Comparison of ENCODE assay signal across 9 cellular contexts in the genomic region with DNA sequence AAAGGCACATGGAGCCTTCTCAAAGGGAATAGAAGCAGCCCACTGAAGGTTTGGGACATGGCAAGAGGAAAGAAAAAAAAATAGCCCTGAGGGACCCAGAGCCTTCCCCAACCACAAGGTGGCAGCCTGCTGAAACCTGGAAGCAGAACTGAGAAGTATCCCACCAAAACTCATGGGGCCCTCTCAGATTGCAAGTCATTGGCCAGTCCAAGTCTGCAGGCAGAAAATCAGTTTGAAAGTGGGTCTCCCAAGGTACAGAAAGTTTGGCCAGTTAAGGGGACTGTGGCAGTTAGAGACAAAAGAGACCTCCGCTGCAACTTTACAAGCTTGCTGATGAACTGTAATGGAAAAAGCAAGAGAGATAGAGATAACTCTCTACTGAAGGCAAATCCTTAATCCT.
DNase-seq lines count a peak whose midpoint lies in the region; ATAC-seq and TF ChIP-seq lines count a peak whose summit lies in the region.
"Had no signal": no experiment of that assay in that cellular context is flagged by ENCODE, and none has a peak within 500 bp of the region (broad histone marks: within the 10 kb centered on the region; RNA-seq: fewer than 3 reads in every experiment).

No MANE protein-coding gene starts in this region.

- no peak overlapping the region for H3K27ac Mint-ChIP-seq in memory B cell
- H3K27ac Mint-ChIP-seq: activated naive CD4-positive, alpha-beta T cell treated with anti-CD3 and anti-CD28 coated beads, Interleukin-2, amount 50 U/mL, for 24 hours had no signal

- no peaks in the 10 kb centered on the region for H3K9me3 Mint-ChIP-seq in memory B cell
- H3K9me3 Mint-ChIP-seq: activated naive CD4-positive, alpha-beta T cell treated with anti-CD3 and anti-CD28 coated beads, Interleukin-2, amount 50 U/mL, for 24 hours had no signal

- no peak overlapping the region for H3K27ac ChIP-seq in tibial artery

- no peak overlapping the region for H3K4me3 ChIP-seq in tibial artery

- H3K27me3 ChIP-seq in tibial artery = no peaks in the 10 kb centered on the region

- peak; percentile 89 for ATAC-seq in GM21447 (IDR thresholded peaks at IDR 0.05; ENCODE audit: unreplicated experiment)
- ATAC-seq in memory B cell (ENCODE audit: low read depth) = peak; percentile 77

- no peak overlapping the region for H3K4me3 Mint-ChIP-seq in memory B cell
- H3K4me3 Mint-ChIP-seq: activated naive CD4-positive, alpha-beta T cell treated with anti-CD3 and anti-CD28 coated beads, Interleukin-2, amount 50 U/mL, for 24 hours had no signal

- no peaks in the 10 kb centered on the region for H3K36me3 ChIP-seq in tibial artery

- peak; percentile 90 for DNase-seq in ELF-1 (ENCODE audit: low read depth, low spot score)
- DNase-seq in HuH-7 (ENCODE audit: low spot score) = peak; percentile 6
- peak; percentile 17 for DNase-seq in T-helper 9 cell
- peak; percentile 14 for DNase-seq in central memory CD4-positive, alpha-beta T cell
- peak; percentile 11 to 23 for DNase-seq in memory B cell (ENCODE audit: low spot score in 2 of 2)
- no peak for DNase-seq in tibial artery
- DNase-seq in NCI-H510A treated with DMSO at 0.1 percent for 48 hours (lab: John Stamatoyannopoulos, UW) = no peak

- H3K36me3 Mint-ChIP-seq in memory B cell = no peaks in the 10 kb centered on the region
- H3K36me3 Mint-ChIP-seq: activated naive CD4-positive, alpha-beta T cell treated with anti-CD3 and anti-CD28 coated beads, Interleukin-2, amount 50 U/mL, for 24 hours had no signal

- peak in 1 of 2 experiments; percentile 11 for TF ChIP-seq CTCF in tibial artery (IDR thresholded peaks at IDR 0.05)

- H3K9me3 ChIP-seq in tibial artery = no peaks in the 10 kb centered on the region

- H3K4me1 Mint-ChIP-seq in memory B cell = no peaks in the 10 kb centered on the region

- H3K27me3 Mint-ChIP-seq in memory B cell = no peaks in the 10 kb centered on the region
- H3K27me3 Mint-ChIP-seq: activated naive CD4-positive, alpha-beta T cell treated with anti-CD3 and anti-CD28 coated beads, Interleukin-2, amount 50 U/mL, for 24 hours had no signal

- intact Hi-C loops in tibial artery (cut with DNase I; ENCODE audit: low total_unique reads) = no loop called here

- H3K4me1 ChIP-seq in tibial artery = no peaks in the 10 kb centered on the region

Comparison
In these comparisons a context has a peak if more than half of its experiments do, and no peak if none do; other contexts are left out.
1. DNase-seq: peak in ELF-1 (single experiment), HuH-7 (single experiment), T-helper 9 cell (single experiment), central memory CD4-positive, alpha-beta T cell (single experiment) and memory B cell (2 of 2); none in tibial artery (0 of 2) and NCI-H510A treated with DMSO at 0.1 percent for 48 hours (single experiment).